In the genomic region with DNA sequence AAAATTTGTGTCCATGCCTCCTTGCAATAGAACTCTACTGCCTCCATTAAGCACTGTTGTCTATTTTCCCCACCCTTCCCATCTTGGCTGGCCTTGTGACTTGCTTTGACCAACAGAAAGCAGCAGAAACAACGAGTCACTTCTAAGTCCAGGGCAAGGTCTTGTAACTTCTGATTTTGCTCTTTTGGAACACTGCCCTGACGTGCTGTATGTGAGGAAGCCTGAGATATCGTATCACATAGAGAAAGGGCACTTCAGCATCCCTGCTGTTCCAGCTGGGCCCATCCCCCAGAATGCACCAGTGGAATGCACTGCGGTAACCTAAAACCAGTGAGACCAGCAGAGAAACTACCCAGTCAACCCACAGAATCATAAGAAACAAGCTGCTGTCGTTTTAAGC, we compare ENCODE assay signal across 9 cellular contexts. TPM values are rescaled to one million over a fixed set of nuclear protein-coding genes. Genes with fewer than 3 reads are reported as not detected.
DNase-seq lines count a peak whose midpoint lies in the region; ATAC-seq and TF ChIP-seq lines count a peak whose summit lies in the region.
"Had no signal": no experiment of that assay in that cellular context is flagged by ENCODE, and none has a peak within 500 bp of the region (broad histone marks: within the 10 kb centered on the region; RNA-seq: fewer than 3 reads in every experiment).

No MANE protein-coding gene starts in this region.

- in situ Hi-C loops in ACHN (cut with HindIII; ENCODE audit: low pct_ligation_motif_present, low pct_unique_long_range_greater_than_20kb, low sequenced_read_pairs), result no loop called here

- H3K9ac ChIP-seq in KMS-11, result no peak overlapping the region
- no peak overlapping the region for H3K9ac ChIP-seq in iPS-20b (ENCODE audit: low read depth, low read length)

- peak overlapping the region; percentile 42 for H3K4me2 ChIP-seq in KMS-11

- no peak overlapping the region for H3K27ac ChIP-seq in KMS-11
- no peak overlapping the region for H3K27ac ChIP-seq in iPS-20b (ENCODE audit: low read length)

- no peak overlapping the region for H3K4me3 ChIP-seq in KMS-11 (IDR thresholded peaks at IDR 0.05; ENCODE audit: insufficient read depth, low read depth, low read length)
- H3K4me3 ChIP-seq in iPS-20b (ENCODE audit: low read length), result peak overlapping the region; percentile 34; the same call in 1 of the 2 replicates

- no peaks in the 10 kb centered on the region; the same call in 1 of the 2 replicates for H4K20me1 ChIP-seq in KMS-11 (ENCODE audit: insufficient read depth)

- H3K79me2 ChIP-seq in KMS-11 (ENCODE audit: insufficient read depth, low read depth), result no peaks in the 10 kb centered on the region

- H3K9me3 ChIP-seq in iPS-20b (ENCODE audit: insufficient read depth, low read depth, low read length), result no peaks in the 10 kb centered on the region

- no peak for TF ChIP-seq CTCF in KMS-11 (conservative IDR thresholded peaks at IDR 0.05; ENCODE audit: low read depth, low read length)

- H3K27me3 ChIP-seq in KMS-11 (ENCODE audit: insufficient read depth, low read depth) (no peaks in the 10 kb centered on the region), iPS-20b (ENCODE audit: insufficient read depth, low read length) (no peaks in the 10 kb centered on the region)

- intact Hi-C loops in left colon (cut with DNase I, micrococcal nuclease), result no loop called here

- H3K4me1 ChIP-seq in KMS-11 (ENCODE audit: low read depth, poor library complexity, severe bottlenecking) (peaks cover 19% of the 10 kb centered on the region), iPS-20b (ENCODE audit: insufficient read depth, low read length) (peaks cover 24% of the 10 kb centered on the region)

- peak; percentile 45 for DNase-seq in ACHN
- DNase-seq in amniotic epithelial cell (ENCODE audit: low read depth), result peak; percentile 68
- DNase-seq in left colon, result no peak
- no peak for DNase-seq in epidermal melanocyte (ENCODE audit: insufficient read length, low spot score)
- DNase-seq: NCI-H2029 treated with DMSO at 0.1 percent for 48 hours had no signal

- no peaks in the 10 kb centered on the region for H3K36me3 ChIP-seq in KMS-11 (ENCODE audit: insufficient read depth)
- H3K36me3 ChIP-seq in iPS-20b (ENCODE audit: insufficient read depth, low read depth, low read length), result no peaks in the 10 kb centered on the region

- no peak for ATAC-seq in left colon
- ATAC-seq in HG02588 (IDR thresholded peaks at IDR 0.05; ENCODE audit: unreplicated experiment), result no peak
- no peak for ATAC-seq in esophagus mucosa

- no peak overlapping the region for H2AFZ ChIP-seq in KMS-11 (ENCODE audit: low read depth)

RNA-seq across cellular contexts. Expression of a gene that starts 28.1 kb away (rescaled TPM):
- total RNA-seq in left colon, result 100 to 1,000 TPM; 108 to 119 TPM
- total RNA-seq in esophagus mucosa, result 121 TPM

Comparison
In these comparisons a context has a peak if more than half of its experiments do, and no peak if none do; other contexts are left out.
1. DNase-seq: peak in ACHN (single experiment) and amniotic epithelial cell (single experiment); none in left colon (0 of 2) and epidermal melanocyte (single experiment).